In genomic region chr11:77503006-77503405, GRCh38 we compare ENCODE assay signal across 16 cellular contexts. TPM values are rescaled to one million over a fixed set of nuclear protein-coding genes. Genes with fewer than 3 reads are reported as not detected.
DNase-seq lines count a peak whose midpoint lies in the region; ATAC-seq and TF ChIP-seq lines count a peak whose summit lies in the region.
"Had no signal": no experiment of that assay in that cellular context is flagged by ENCODE, and none has a peak within 500 bp of the region (broad histone marks: within the 10 kb centered on the region; RNA-seq: fewer than 3 reads in every experiment).

No MANE protein-coding gene starts in this region.

- no peak overlapping the region for H3K4me3 ChIP-seq in right cardiac atrium (ENCODE audit: low read length)
- no peak overlapping the region for H3K4me3 ChIP-seq in fibroblast of mammary gland (ENCODE audit: control insufficient read depth, low read depth, low read length)

- DNase-seq in left ventricle myocardium superior (no peak), right cardiac atrium (no peak), OCI-M1 (lab: John Stamatoyannopoulos, UW) (peak; percentile 85), fibroblast of mammary gland (ENCODE audit: low read depth) (peak; percentile 68), DMS153 treated with DMSO at 0.1 percent for 48 hours (lab: John Stamatoyannopoulos, UW; ENCODE audit: unreplicated experiment) (no peak)
- DNase-seq in stimulated activated naive CD4-positive, alpha-beta T cell treated with Interleukin-2 at 50 U/mL for 16 hours (lab: John Stamatoyannopoulos, UW), result no peak
- DNase-seq: activated B cell treated with CpG ODN at 0.5 μM for 24 hours; activated CD8-positive, alpha-beta memory T cell treated with anti-CD3 and anti-CD28 coated beads, Interleukin-2, amount 50 U/mL, for 48 hours; cortex of kidney; foreskin melanocyte; NCI-H1694 treated with DMSO at 0.1 percent for 48 hours; stimulated activated CD4-positive, alpha-beta T cell treated with anti-CD3 and anti-CD28 coated beads, Interleukin-2, amount 100 ng/mL, for 48 hours; stimulated activated naive B cell treated with anti-CD40 and anti-IgM and Interleukin-4, amounts not matched to agents 10 μg/mL and 1 μg/mL and 100 μg/mL, for 72 hours had no signal

- no peak overlapping the region for H3K27ac ChIP-seq in right cardiac atrium (ENCODE audit: low read length)

- ATAC-seq in left ventricle myocardium superior, result peak; percentile 63
- no peak for ATAC-seq in right cardiac atrium
- ATAC-seq in HG02938 (IDR thresholded peaks at IDR 0.05; ENCODE audit: unreplicated experiment), result no peak
- no peak for ATAC-seq in HG03378 (IDR thresholded peaks at IDR 0.05; ENCODE audit: unreplicated experiment)
- ATAC-seq: activated naive CD4-positive, alpha-beta T cell treated with anti-CD3 and anti-CD28 coated beads, Interleukin-2, amount 50 U/mL, for 72 hours; stimulated activated naive B cell treated with anti-CD40 and anti-IgM and Interleukin-4, amounts not matched to agents 10 μg/mL and 1 μg/mL and 100 μg/mL, for 72 hours had no signal

- 16% methylated on average over 3 of the region's 3 CpGs for WGBS in right cardiac atrium

- no peaks in the 10 kb centered on the region for H3K27me3 ChIP-seq in right cardiac atrium (ENCODE audit: control insufficient read depth, insufficient read depth)

- peaks cover 4% of the 10 kb centered on the region for H3K4me1 ChIP-seq in right cardiac atrium (ENCODE audit: control insufficient read depth, insufficient read depth, low read length)

- intact Hi-C loops in left ventricle myocardium superior (cut with micrococcal nuclease) (no loop called here), right cardiac atrium (cut with DNase I) (no loop called here)

- TF ChIP-seq CTCF in fibroblast of mammary gland (conservative IDR thresholded peaks at IDR 0.05; ENCODE audit: control insufficient read depth, insufficient read depth, low read depth, low read length), result no peak

- no peaks in the 10 kb centered on the region for H3K9me3 ChIP-seq in right cardiac atrium (ENCODE audit: control insufficient read depth, low read length)

RNA-seq across cellular contexts. Expression of gene PAK1, which starts 29.1 kb away (rescaled TPM):
- total RNA-seq in left ventricle myocardium superior, result 7.6 TPM
- total RNA-seq in right cardiac atrium, result 10 to 100 TPM; 15.6 to 19.5 (median 17.2) TPM
- 7.1 TPM for polyA plus RNA-seq in right cardiac atrium

Comparison
In these comparisons a context has a peak if more than half of its experiments do, and no peak if none do; other contexts are left out.
1. DNase-seq: peak in OCI-M1 (single experiment) and fibroblast of mammary gland (single experiment); none in left ventricle myocardium superior (single experiment), right cardiac atrium (0 of 3), DMS153 treated with DMSO at 0.1 percent for 48 hours (single experiment) and stimulated activated naive CD4-positive, alpha-beta T cell treated with Interleukin-2 at 50 U/mL for 16 hours (single experiment).